23 cellular contexts compared by ENCODE assay signal in genomic region chr2:8627692-8628085, GRCh38. TPM values are rescaled to one million over a fixed set of nuclear protein-coding genes. Genes with fewer than 3 reads are reported as not detected.
A peak's percentile ranks its signal among the peaks of the same experiment; 100 is the strongest.
DNase-seq lines count a peak whose midpoint lies in the region; ATAC-seq, FAIRE-seq and TF ChIP-seq lines count a peak whose summit lies in the region.
"Had no signal": no experiment of that assay in that cellular context is flagged by ENCODE, and none has a peak within 500 bp of the region (broad histone marks: within the 10 kb centered on the region; RNA-seq: fewer than 3 reads in every experiment).

No MANE protein-coding gene starts in this region.

- H3K18ac ChIP-seq in mesenchymal stem cell (ENCODE audit: low read depth in 1 of 2, low read length in 2 of 2) = peak overlapping the region in 1 of 2 experiments; percentile 38

- WGBS in K562 (ENCODE audit: insufficient coverage, low coverage, missing lambda C conversion rate) = 22% methylated on average over 14 of the region's 14 CpGs
- 92% methylated on average over 14 of the region's 14 CpGs for WGBS in mesenchymal stem cell

- H3K4me1 ChIP-seq in right atrium auricular region = peaks cover 0 to 4% of the 10 kb centered on the region in 2 donors
- peaks cover 3 to 46% of the 10 kb centered on the region in 2 experiments; a peak in 3 of 5 replicates for H3K4me1 ChIP-seq in K562 (replicated peaks in 1 of 2; ENCODE audit: control insufficient read depth in 2 of 2, insufficient read depth in 2 of 2, low read length in 2 of 2)
- H3K4me1 ChIP-seq in mesenchymal stem cell (ENCODE audit: control insufficient read depth, insufficient read depth, low read depth, low read length) = peaks cover 17% of the 10 kb centered on the region
- no peaks in the 10 kb centered on the region for H3K4me1 ChIP-seq in MM.1S (ENCODE audit: low read length)

- no peak for DNase-seq in Right ventricle myocardium superior
- DNase-seq in right atrium auricular region (ENCODE audit: low spot score) = no peak
- DNase-seq in K562 (ENCODE audit: extremely low read depth in 1 of 4, low spot score in 3 of 4) = peak in 3 of 4 experiments; percentile 24 to 53 (median 29)
- no peak for DNase-seq in mesenchymal stem cell
- no peak for DNase-seq in type B pancreatic cell (ENCODE audit: extremely low spot score, unreplicated experiment)
- no peak for DNase-seq in OCI-M2 (lab: John Stamatoyannopoulos, UW; ENCODE audit: unreplicated experiment)
- no peak for DNase-seq in MM.1S
- DNase-seq in activated CD4-positive, alpha-beta T cell treated with anti-CD3 and anti-CD28 coated beads, Interleukin-2, amount 10 ng/mL, durations not matched to agents 24 days and 14 days = no peak
- DNase-seq: ACHN; activated B cell treated with CpG ODN at 0.5 μM for 24 hours; activated CD8-positive, alpha-beta memory T cell treated with anti-CD3 and anti-CD28 coated beads, Interleukin-2, amount 10 ng/mL, durations not matched to agents 7 days and 5 days; activated gamma-delta T cell; CD4-positive, alpha-beta memory T cell; MG63; NCI-H2081 treated with DMSO at 0.1 percent for 48 hours; pancreas had no signal

- peak overlapping the region; percentile 6 for H2BK15ac ChIP-seq in mesenchymal stem cell (ENCODE audit: low read depth, poor library complexity, severe bottlenecking)

- no peak overlapping the region for H3K4ac ChIP-seq in mesenchymal stem cell (ENCODE audit: low read depth in 1 of 2, low read length in 2 of 2)

- no peak for TF ChIP-seq EP300 in K562 (IDR thresholded peaks at IDR 0.05; ENCODE audit: low read length)

- no peaks in the 10 kb centered on the region for H3K9me2 ChIP-seq in MM.1S (replicated peaks; ENCODE audit: insufficient read depth, low read length)

- H2BK12ac ChIP-seq in mesenchymal stem cell (ENCODE audit: low read length in 2 of 2) = no peak overlapping the region

- H3K27ac ChIP-seq in right atrium auricular region = no peak overlapping the region
- H3K27ac ChIP-seq in K562 (ENCODE audit: extremely low read depth, low read depth, low read length) = no peak overlapping the region
- H3K27ac ChIP-seq in mesenchymal stem cell (ENCODE audit: low read length, poor library complexity, severe bottlenecking) = no peak overlapping the region
- H3K27ac ChIP-seq in MM.1S (ENCODE audit: low read length) = no peak overlapping the region
- H3K27ac ChIP-seq: coronary artery, pancreas, spleen had no signal

- no peaks in the 10 kb centered on the region for H3K79me1 ChIP-seq in mesenchymal stem cell (replicated peaks; ENCODE audit: low read length, poor library complexity, severe bottlenecking)

- H3K27ac Mint-ChIP-seq in type B pancreatic cell = peak overlapping the region; percentile 43
- H3K27ac Mint-ChIP-seq in activated CD4-positive, alpha-beta T cell treated with anti-CD3 and anti-CD28 coated beads, Interleukin-2, amount 10 ng/mL, durations not matched to agents 24 days and 14 days = no peak overlapping the region
- H3K27ac Mint-ChIP-seq: activated B cell treated with CpG ODN at 0.5 μM for 24 hours; activated CD8-positive, alpha-beta memory T cell treated with anti-CD3 and anti-CD28 coated beads, Interleukin-2, amount 10 ng/mL, durations not matched to agents 7 days and 5 days; CD4-positive, alpha-beta memory T cell; stimulated activated memory B cell treated with anti-CD40 and anti-IgM and Interleukin-4, amounts not matched to agents 10 μg/mL and 1 μg/mL and 100 μg/mL, for 72 hours had no signal

- no peak overlapping the region; a peak in 1 of 4 replicates for H3K9ac ChIP-seq in K562 (ENCODE audit: insufficient read depth in 1 of 2, low read depth in 2 of 2, low read length in 2 of 2)
- H3K9ac ChIP-seq in mesenchymal stem cell (ENCODE audit: low read length) = no peak overlapping the region
- no peak overlapping the region for H3K9ac ChIP-seq in MM.1S (ENCODE audit: low read length)

- H2AK5ac ChIP-seq in mesenchymal stem cell (ENCODE audit: low read length, severe bottlenecking) = no peak overlapping the region

- in situ Hi-C loops in K562 (cut with MboI) = no loop called here

- H3K9me3 ChIP-seq in right atrium auricular region = no peaks in the 10 kb centered on the region
- no peaks in the 10 kb centered on the region for H3K9me3 ChIP-seq in K562 (replicated peaks; ENCODE audit: control insufficient read depth, insufficient read depth, low read depth, low read length)
- H3K9me3 ChIP-seq in mesenchymal stem cell (ENCODE audit: control insufficient read depth, low read length) = no peaks in the 10 kb centered on the region
- no peaks in the 10 kb centered on the region for H3K9me3 ChIP-seq in MM.1S (replicated peaks; ENCODE audit: insufficient read depth, low read length)
- H3K9me3 ChIP-seq: MG63, pancreas, spleen had no signal

- no peaks in the 10 kb centered on the region for H3F3A ChIP-seq in MM.1S (ENCODE audit: insufficient read depth, low read length)

- H3K4me3 ChIP-seq in right atrium auricular region (no peak overlapping the region), K562 (no peak overlapping the region), mesenchymal stem cell (ENCODE audit: insufficient read depth in 1 of 2, low read depth in 1 of 2, low read length in 2 of 2) (no peak overlapping the region), MM.1S (ENCODE audit: low read length) (no peak overlapping the region)
- H3K4me3 ChIP-seq: coronary artery, GM12878, MG63, pancreas, spleen had no signal

- FAIRE-seq in K562 (lab: Jason Lieb, UNC) = no peak
- FAIRE-seq: astrocyte, GM12878, kidney, pancreas, urothelium cell line had no signal

- CTCF ChIA-PET in K562 (lab: Yijun Ruan, JAX; ENCODE audit: low intra/inter-chr PET ratio) = no interaction called here

- TF ChIP-seq RAD21 in K562 (CRISPR knock-in tag; conservative IDR thresholded peaks at IDR 0.05 in 1 of 2, IDR thresholded peaks at IDR 0.05 in 1 of 2) = peak in 1 of 2 experiments; percentile 39; a peak in 1 of 4 replicates

- peaks cover 33% of the 10 kb centered on the region for H3K4me1 Mint-ChIP-seq in type B pancreatic cell (ENCODE audit: unreplicated experiment)
- peaks cover 12% of the 10 kb centered on the region for H3K4me1 Mint-ChIP-seq in activated CD4-positive, alpha-beta T cell treated with anti-CD3 and anti-CD28 coated beads, Interleukin-2, amount 10 ng/mL, durations not matched to agents 24 days and 14 days

- H4K20me1 ChIP-seq in K562 (replicated peaks; ENCODE audit: control insufficient read depth, insufficient read depth, low read length) (no peaks in the 10 kb centered on the region), MM.1S (ENCODE audit: insufficient read depth, low read length) (no peaks in the 10 kb centered on the region)

- no peak overlapping the region for H3K4me3 Mint-ChIP-seq in type B pancreatic cell
- H3K4me3 Mint-ChIP-seq in activated CD4-positive, alpha-beta T cell treated with anti-CD3 and anti-CD28 coated beads, Interleukin-2, amount 10 ng/mL, durations not matched to agents 24 days and 14 days = no peak overlapping the region
- H3K4me3 Mint-ChIP-seq: activated B cell treated with CpG ODN at 0.5 μM for 24 hours; activated CD8-positive, alpha-beta memory T cell treated with anti-CD3 and anti-CD28 coated beads, Interleukin-2, amount 10 ng/mL, durations not matched to agents 7 days and 5 days; CD4-positive, alpha-beta memory T cell; stimulated activated memory B cell treated with anti-CD40 and anti-IgM and Interleukin-4, amounts not matched to agents 10 μg/mL and 1 μg/mL and 100 μg/mL, for 72 hours had no signal

- H4K8ac ChIP-seq in mesenchymal stem cell (ENCODE audit: low read length) = no peak overlapping the region

- H3K27me3 Mint-ChIP-seq in type B pancreatic cell = no peaks in the 10 kb centered on the region
- peaks cover 9% of the 10 kb centered on the region for H3K27me3 Mint-ChIP-seq in activated CD4-positive, alpha-beta T cell treated with anti-CD3 and anti-CD28 coated beads, Interleukin-2, amount 10 ng/mL, durations not matched to agents 24 days and 14 days
- H3K27me3 Mint-ChIP-seq: activated CD8-positive, alpha-beta memory T cell treated with anti-CD3 and anti-CD28 coated beads, Interleukin-2, amount 10 ng/mL, durations not matched to agents 7 days and 5 days; CD4-positive, alpha-beta memory T cell had no signal

- H3K36me3 ChIP-seq in right atrium auricular region (no peaks in the 10 kb centered on the region), K562 (ENCODE audit: control insufficient read depth, insufficient read depth, low read length) (no peaks in the 10 kb centered on the region), mesenchymal stem cell (ENCODE audit: control insufficient read depth in 1 of 2, insufficient read depth in 2 of 2, low read depth in 1 of 2, low read length in 2 of 2) (no peaks in the 10 kb centered on the region), MM.1S (replicated peaks; ENCODE audit: insufficient read depth, low read length) (no peaks in the 10 kb centered on the region)
- H3K36me3 ChIP-seq: MG63, pancreas, spleen had no signal

- H3K4me2 ChIP-seq in K562 (ENCODE audit: insufficient read depth, low read length) (no peak overlapping the region), mesenchymal stem cell (ENCODE audit: low read length, poor library complexity, severe bottlenecking) (no peak overlapping the region), MM.1S (ENCODE audit: low read depth, low read length) (no peak overlapping the region)

- TF ChIP-seq CTCF in right atrium auricular region (IDR thresholded peaks at IDR 0.05) (no peak), K562 (IDR thresholded peaks at IDR 0.05 in 2 of 3, conservative IDR thresholded peaks at IDR 0.05 in 1 of 3; ENCODE audit: insufficient read depth in 2 of 3, low read depth in 1 of 3, low read length in 3 of 3) (peak; percentile 32 to 41 (median 37); a peak in 4 of 6 replicates), type B pancreatic cell (conservative IDR thresholded peaks at IDR 0.05) (no peak), MM.1S (IDR thresholded peaks at IDR 0.05; ENCODE audit: low read length) (no peak)

- H4K91ac ChIP-seq in mesenchymal stem cell (ENCODE audit: low read length) = no peak overlapping the region

- intact Hi-C loops in Right ventricle myocardium superior (cut with DNase I) (no loop called here), K562 (cut with micrococcal nuclease) (loop anchor here (2.0 kb wide), 1 partner anchor 103 kb away; no protein-coding TSS in a partner anchor)
- intact Hi-C loops in activated CD4-positive, alpha-beta T cell treated with anti-CD3 and anti-CD28 coated beads, Interleukin-2, amount 10 ng/mL, durations not matched to agents 24 days and 14 days (cut with micrococcal nuclease) = no loop called here

- H3K79me2 ChIP-seq in K562 (ENCODE audit: control insufficient read depth, insufficient read depth, low read length) (no peaks in the 10 kb centered on the region), MM.1S (ENCODE audit: low read length) (no peaks in the 10 kb centered on the region)

- H3K27me3 ChIP-seq in right atrium auricular region (no peaks in the 10 kb centered on the region), K562 (ENCODE audit: control insufficient read depth in 2 of 2, insufficient read depth in 2 of 2, low read length in 2 of 2) (peaks cover 18 to 50% of the 10 kb centered on the region in 2 experiments; a peak in 4 of 5 replicates), mesenchymal stem cell (ENCODE audit: control insufficient read depth in 1 of 2, insufficient read depth in 1 of 2, low read length in 2 of 2) (peaks cover 0 to 24% of the 10 kb centered on the region in 2 experiments), MM.1S (replicated peaks; ENCODE audit: insufficient read depth, low read length) (no peaks in the 10 kb centered on the region)
- H3K27me3 ChIP-seq: MG63, pancreas, spleen had no signal

- no peaks in the 10 kb centered on the region for H3K9me1 ChIP-seq in K562 (ENCODE audit: control insufficient read depth, insufficient read depth, low read length)

- no peak for TF ChIP-seq POLR2A in K562 (conservative IDR thresholded peaks at IDR 0.05)

- H3K23ac ChIP-seq in mesenchymal stem cell (ENCODE audit: low read length in 2 of 2) = no peak overlapping the region

- no peak overlapping the region for H3K14ac ChIP-seq in mesenchymal stem cell (ENCODE audit: low read length in 2 of 2)

- ATAC-seq in Right ventricle myocardium superior (ENCODE audit: poor library complexity) (peak; percentile 28), K562 (peak; percentile 67)

- no peak overlapping the region for H2BK5ac ChIP-seq in mesenchymal stem cell (ENCODE audit: low read depth, low read length, poor library complexity, severe bottlenecking)

- H3K9me3 Mint-ChIP-seq in type B pancreatic cell = no peaks in the 10 kb centered on the region
- no peaks in the 10 kb centered on the region for H3K9me3 Mint-ChIP-seq in activated CD4-positive, alpha-beta T cell treated with anti-CD3 and anti-CD28 coated beads, Interleukin-2, amount 10 ng/mL, durations not matched to agents 24 days and 14 days
- H3K9me3 Mint-ChIP-seq: activated B cell treated with CpG ODN at 0.5 μM for 24 hours; CD4-positive, alpha-beta memory T cell; stimulated activated memory B cell treated with anti-CD40 and anti-IgM and Interleukin-4, amounts not matched to agents 10 μg/mL and 1 μg/mL and 100 μg/mL, for 72 hours had no signal

- H2AFZ ChIP-seq in K562 (ENCODE audit: low read depth, low read length) (no peak overlapping the region), mesenchymal stem cell (ENCODE audit: low read depth, low read length) (no peak overlapping the region), MM.1S (ENCODE audit: low read length) (no peak overlapping the region)

- no peaks in the 10 kb centered on the region for H3K36me3 Mint-ChIP-seq in type B pancreatic cell
- no peaks in the 10 kb centered on the region for H3K36me3 Mint-ChIP-seq in activated CD4-positive, alpha-beta T cell treated with anti-CD3 and anti-CD28 coated beads, Interleukin-2, amount 10 ng/mL, durations not matched to agents 24 days and 14 days (ENCODE audit: low read depth)
- H3K36me3 Mint-ChIP-seq: activated CD8-positive, alpha-beta memory T cell treated with anti-CD3 and anti-CD28 coated beads, Interleukin-2, amount 10 ng/mL, durations not matched to agents 7 days and 5 days; CD4-positive, alpha-beta memory T cell; stimulated activated memory B cell treated with anti-CD40 and anti-IgM and Interleukin-4, amounts not matched to agents 10 μg/mL and 1 μg/mL and 100 μg/mL, for 72 hours had no signal

- H2BK120ac ChIP-seq in mesenchymal stem cell (ENCODE audit: low read depth, low read length) = no peak overlapping the region

- POLR2A ChIA-PET in K562 (lab: Yijun Ruan, JAX) = interaction anchor here (0.7 to 1.1 kb wide), 2 partner anchors 12 to 102 kb away, joined by 3 read pairs; no protein-coding TSS in a partner anchor

- BruUV-seq in K562 (replicated peaks; lab: Mats Ljungman, UMichigan) = no TSS peak

RNA-seq across cellular contexts. Expression of gene ID2, which starts 54.2 kb away (rescaled TPM):
- total RNA-seq in Right ventricle myocardium superior (25.5 TPM), right atrium auricular region (100 to 1,000 TPM; 213 to 421 TPM), K562 (2014; rRNA removed) (11.3 and 16.6 TPM in 2 replicates), K562 (2014; rRNA removed; fragmentation: Illumina TruSeq; extraction: Trizol) (9.3 and 11.0 TPM in 2 replicates), K562 (2015; rRNA removed; fragmentation: Illumina TruSeq; extraction: Trizol) (6.2 and 8.0 TPM in 2 replicates), K562 (2021) (8.3 and 11.1 TPM in 2 replicates), type B pancreatic cell (ENCODE audit: low replicate concordance) (194 and 310 TPM in 2 replicates)
- 13.4 and 28.3 TPM in 2 replicates for total RNA-seq in K562 (2011; cell fraction: chromatin; rRNA removed; ENCODE audit: low replicate concordance)
- total RNA-seq in K562 (2011; cell fraction: nucleolus; rRNA removed) = 27.2 and 33.5 TPM in 2 replicates
- total RNA-seq in K562 (2011; cell fraction: nucleoplasm; rRNA removed) = 24.2 and 26.6 TPM in 2 replicates
- polyA plus RNA-seq in K562 (2011; rRNA removed) (16.7 and 29.0 TPM in 2 replicates), K562 (2014; fragmentation: Illumina TruSeq; extraction: Trizol) (14.9 and 20.5 TPM in 2 replicates), K562 (2014; fragmentation: Nextera tagmentation; extraction: Ambion mirVana) (10 to 100 TPM; 17.4 to 23.1 TPM), K562 (2014; rRNA removed) (28.8 and 35.7 TPM in 2 replicates)
- 22.2 and 66.4 TPM in 2 replicates for polyA plus RNA-seq in K562 (2011; cell fraction: cytosol; rRNA removed)
- 29.5 and 79.3 TPM in 2 replicates for polyA plus RNA-seq in K562 (2011; cell fraction: nucleus; rRNA removed)
- polyA plus RNA-seq in K562 (2012) = 20.6 and 22.3 TPM in 2 replicates
- polyA minus RNA-seq in K562 (2011; rRNA and poly(A)+ RNA removed) = 8.8 and 21.6 TPM in 2 replicates
- polyA minus RNA-seq in K562 (2011; cell fraction: cytosol; rRNA and poly(A)+ RNA removed) = 6.0 and 9.3 TPM in 2 replicates
- polyA minus RNA-seq in K562 (2011; cell fraction: nucleus; rRNA and poly(A)+ RNA removed) = 38.2 and 39.5 TPM in 2 replicates
- polyA plus RNA-seq in mesenchymal stem cell (2013, experiment 1 of 2) = 53.9 TPM
- 55.7 TPM for polyA plus RNA-seq in mesenchymal stem cell (2013, experiment 2 of 2)
- total RNA-seq in activated CD4-positive, alpha-beta T cell treated with anti-CD3 and anti-CD28 coated beads, Interleukin-2, amount 10 ng/mL, durations not matched to agents 24 days and 14 days = 284 and 299 TPM in 2 replicates

Comparison
In these comparisons a context has a peak if more than half of its experiments do, and no peak if none do; other contexts are left out.
1. DNase-seq: peak in K562 (3 of 4); none in Right ventricle myocardium superior (single experiment), right atrium auricular region (single experiment), mesenchymal stem cell (single experiment), type B pancreatic cell (single experiment), OCI-M2 (single experiment), MM.1S (single experiment) and activated CD4-positive, alpha-beta T cell treated with anti-CD3 and anti-CD28 coated beads, Interleukin-2, amount 10 ng/mL, durations not matched to agents 24 days and 14 days (single experiment).
2. CTCF ChIP-seq: peak in K562 (3 of 3); none in right atrium auricular region (0 of 2), type B pancreatic cell (single experiment) and MM.1S (single experiment).